ENCODE assay signal across 9 cellular contexts in the genomic region with DNA sequence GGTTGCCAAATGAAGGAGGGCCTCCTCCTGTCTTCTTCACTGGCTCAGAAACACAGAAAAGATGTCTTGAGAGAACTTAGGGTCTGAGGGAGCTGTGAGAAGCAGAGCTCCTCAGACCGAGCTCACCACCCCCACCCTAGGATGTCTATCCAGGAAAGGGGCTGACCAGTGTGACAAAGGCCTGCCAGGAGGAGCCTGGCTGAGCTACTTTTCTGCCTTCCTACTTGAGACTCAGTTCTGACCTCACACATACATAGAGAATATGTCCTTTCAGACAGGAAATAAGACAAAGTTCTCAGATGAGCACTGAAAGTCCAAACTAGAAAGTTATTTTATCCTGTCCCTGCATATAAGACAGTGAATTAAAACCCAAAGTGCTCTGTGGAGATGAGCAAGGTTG. TPM values are rescaled to one million over a fixed set of nuclear protein-coding genes. Genes with fewer than 3 reads are reported as not detected.
DNase-seq lines count a peak whose midpoint lies in the region; ATAC-seq lines count a peak whose summit lies in the region.
"Had no signal": no experiment of that assay in that cellular context is flagged by ENCODE, and none has a peak within 500 bp of the region (broad histone marks: within the 10 kb centered on the region; RNA-seq: fewer than 3 reads in every experiment).

No MANE protein-coding gene starts in this region.

- no peak overlapping the region for H3K27ac ChIP-seq in subcutaneous abdominal adipose tissue (ENCODE audit: low read depth, low read length)

- peaks cover 6% of the 10 kb centered on the region for H3K4me1 Mint-ChIP-seq in T-helper 17 cell

- H3K9me3 ChIP-seq in T-helper 17 cell (ENCODE audit: control insufficient read depth, low read length, poor library complexity, severe bottlenecking) (no peaks in the 10 kb centered on the region), subcutaneous abdominal adipose tissue (ENCODE audit: control insufficient read depth in 5 of 5, low read length in 5 of 5) (no peaks in the 10 kb centered on the region)

- H3K4me1 ChIP-seq in subcutaneous abdominal adipose tissue (ENCODE audit: control insufficient read depth in 5 of 5, insufficient read depth in 5 of 5, low read length in 5 of 5): peaks cover 0 to 43% (median 16%) of the 10 kb centered on the region in 5 donors

- H3K27me3 Mint-ChIP-seq in T-helper 17 cell: no peaks in the 10 kb centered on the region

- no peaks in the 10 kb centered on the region for H3K27me3 ChIP-seq in subcutaneous abdominal adipose tissue (ENCODE audit: control insufficient read depth in 5 of 5, insufficient read depth in 4 of 5, low read length in 5 of 5)

- H3K4me3 ChIP-seq in subcutaneous abdominal adipose tissue (ENCODE audit: low read depth in 1 of 5, low read length in 5 of 5): peak overlapping the region in 3 of 5 donors; percentile 19 to 46 (median 24)

- H3K4me3 Mint-ChIP-seq in T-helper 17 cell: no peak overlapping the region

- DNase-seq in T-helper 17 cell (no peak), ureter (ENCODE audit: low spot score) (no peak), activated T-cell treated with anti-CD3 and anti-CD28 coated beads for 4 hours (no peak)
- DNase-seq: H7, PC-3 had no signal

- peak overlapping the region; percentile 75 for H3K27ac Mint-ChIP-seq in T-helper 17 cell

- no peaks in the 10 kb centered on the region for H3K36me3 Mint-ChIP-seq in T-helper 17 cell (ENCODE audit: low read depth)

- ATAC-seq in GM19395 (IDR thresholded peaks at IDR 0.05; ENCODE audit: unreplicated experiment): peak; percentile 68
- peak; percentile 52 for ATAC-seq in HG02870 (IDR thresholded peaks at IDR 0.05; ENCODE audit: unreplicated experiment)
- no peak for ATAC-seq in T-helper 17 cell
- no peak for ATAC-seq in GM18870 (IDR thresholded peaks at IDR 0.05; ENCODE audit: unreplicated experiment)
- ATAC-seq: PC-3 had no signal

- H3K9ac ChIP-seq in subcutaneous abdominal adipose tissue (ENCODE audit: low read length in 5 of 5): peak overlapping the region in 2 of 5 donors; percentile 63 to 70

- no peaks in the 10 kb centered on the region for H3K36me3 ChIP-seq in subcutaneous abdominal adipose tissue (ENCODE audit: control insufficient read depth in 5 of 5, insufficient read depth in 5 of 5, low read length in 5 of 5)

RNA-seq across cellular contexts. Expression of a gene that starts 54.5 kb away (rescaled TPM):
- total RNA-seq in T-helper 17 cell (10 to 100 TPM; 15.3 to 24.6 TPM), ureter (12.7 TPM)

RNA-seq across cellular contexts. Expression of a gene that starts 54.7 kb away (rescaled TPM):
- total RNA-seq in T-helper 17 cell (10 to 100 TPM; 47.0 to 50.8 TPM), ureter (27.2 TPM)

Comparison
In these comparisons a context has a peak if more than half of its experiments do, and no peak if none do; other contexts are left out.
1. ATAC-seq: peak in GM19395 (single experiment) and HG02870 (single experiment); none in T-helper 17 cell (single experiment) and GM18870 (single experiment).